ENCODE assay signal across 23 cellular contexts in the genomic region with DNA sequence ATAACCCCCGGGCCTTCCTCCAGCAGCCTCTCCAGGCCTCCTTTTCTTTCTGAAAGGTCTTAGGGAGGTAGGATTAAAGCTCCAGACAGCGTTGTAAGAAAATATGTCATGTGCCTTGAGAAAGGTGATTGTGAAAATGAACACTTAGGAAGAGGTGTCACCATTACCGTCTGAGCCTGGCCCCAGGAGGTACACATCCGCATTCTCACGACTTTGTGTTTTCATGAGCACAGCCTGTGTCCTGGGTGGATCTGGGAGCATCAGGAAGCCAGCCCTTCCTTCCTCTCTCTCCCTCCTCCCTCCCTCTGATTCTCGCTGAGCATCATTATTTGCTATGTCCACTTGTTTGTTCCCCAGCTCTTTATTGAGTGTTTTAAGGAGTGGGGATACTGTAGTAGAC.
"Had no signal": no experiment of that assay in that cellular context is flagged by ENCODE, and none has a peak within 500 bp of the region (broad histone marks: within the 10 kb centered on the region; RNA-seq: fewer than 3 reads in every experiment).

No MANE protein-coding gene starts in this region.

- H3K9me3 Mint-ChIP-seq: activated naive CD8-positive, alpha-beta T cell treated with anti-CD3 and anti-CD28 coated beads for 36 hours; activated T-cell treated with anti-CD3 and anti-CD28 coated beads, Interleukin-2, amount 50 U/mL, for 24 hours; activated T-helper 17 cell treated with anti-CD3 and anti-CD28 coated beads, Interleukin-2, amount 50 U/mL, for 72 hours; memory B cell; nephron; WTC11 had no signal

- H3K4me1 Mint-ChIP-seq: memory B cell had no signal

- H3K27me3 Mint-ChIP-seq: activated CD4-positive, alpha-beta T cell treated with anti-CD3 and anti-CD28 coated beads for 36 hours; activated naive CD8-positive, alpha-beta T cell treated with anti-CD3 and anti-CD28 coated beads for 36 hours; activated T-cell treated with anti-CD3 and anti-CD28 coated beads, Interleukin-2, amount 50 U/mL, for 24 hours; activated T-helper 17 cell treated with anti-CD3 and anti-CD28 coated beads, Interleukin-2, amount 50 U/mL, for 72 hours had no signal

- H3K27ac ChIP-seq: tibial nerve, uterus had no signal

- H3K36me3 ChIP-seq: tibial nerve, uterus had no signal

- H3K9me3 ChIP-seq: tibial nerve, uterus had no signal

- H3K27ac Mint-ChIP-seq: activated CD4-positive, alpha-beta T cell treated with anti-CD3 and anti-CD28 coated beads for 36 hours; activated naive CD8-positive, alpha-beta T cell treated with anti-CD3 and anti-CD28 coated beads for 36 hours; memory B cell; nephron; WTC11 had no signal

- H3K36me3 Mint-ChIP-seq: memory B cell, WTC11 had no signal

- H3K4me3 ChIP-seq: tibial nerve, uterus had no signal

- H3K27me3 ChIP-seq: tibial nerve, uterus had no signal

- H3K4me1 ChIP-seq: uterus had no signal

- DNase-seq: activated CD4-positive, alpha-beta T cell treated with anti-CD3 and anti-CD28 coated beads for 36 hours; activated CD4-positive, alpha-beta T cell treated with anti-CD3 and anti-CD28 coated beads, Interleukin-2, amount 50 U/mL, for 4 hours; activated CD8-positive, alpha-beta memory T cell treated with anti-CD3 and anti-CD28 coated beads for 24 hours; activated CD8-positive, alpha-beta memory T cell treated with anti-CD3 and anti-CD28 coated beads, Interleukin-2, amount 50 U/mL, for 4 hours; activated naive CD8-positive, alpha-beta T cell treated with anti-CD3 and anti-CD28 coated beads for 36 hours; activated T-cell treated with anti-CD3 and anti-CD28 coated beads, Interleukin-2, amount 50 U/mL, for 24 hours; cerebellar nuclear complex; cortex of kidney; effector CD4-positive, alpha-beta T cell; foreskin melanocyte; kidney; occipital lobe; stimulated activated CD4-positive, alpha-beta T cell treated with anti-CD3 and anti-CD28 coated beads, Interleukin-4, amount 100 ng/mL, for 24 hours; stimulated activated naive CD8-positive, alpha-beta T cell treated with anti-CD3 and anti-CD28 coated beads, Interleukin-15, Interleukin-2, amounts not matched to agents 100 U/mL and 50 U/mL, for 24 hours; T-helper 1 cell; T-helper 9 cell; uterus had no signal

- ATAC-seq: activated CD4-positive, alpha-beta T cell treated with anti-CD3 and anti-CD28 coated beads for 36 hours; activated T-helper 17 cell treated with anti-CD3 and anti-CD28 coated beads, Interleukin-2, amount 50 U/mL, for 72 hours; esophagus mucosa; stimulated activated naive CD8-positive, alpha-beta T cell treated with anti-CD3 and anti-CD28 coated beads, Interleukin-15, Interleukin-2, amounts not matched to agents 100 U/mL and 50 U/mL, for 24 hours; WTC11 had no signal

- H3K4me3 Mint-ChIP-seq: activated CD4-positive, alpha-beta T cell treated with anti-CD3 and anti-CD28 coated beads for 36 hours; activated naive CD8-positive, alpha-beta T cell treated with anti-CD3 and anti-CD28 coated beads for 36 hours; activated T-cell treated with anti-CD3 and anti-CD28 coated beads, Interleukin-2, amount 50 U/mL, for 24 hours; activated T-helper 17 cell treated with anti-CD3 and anti-CD28 coated beads, Interleukin-2, amount 50 U/mL, for 72 hours; memory B cell; nephron; WTC11 had no signal
